ENCODE assay signal across 17 cellular contexts in the genomic region with DNA sequence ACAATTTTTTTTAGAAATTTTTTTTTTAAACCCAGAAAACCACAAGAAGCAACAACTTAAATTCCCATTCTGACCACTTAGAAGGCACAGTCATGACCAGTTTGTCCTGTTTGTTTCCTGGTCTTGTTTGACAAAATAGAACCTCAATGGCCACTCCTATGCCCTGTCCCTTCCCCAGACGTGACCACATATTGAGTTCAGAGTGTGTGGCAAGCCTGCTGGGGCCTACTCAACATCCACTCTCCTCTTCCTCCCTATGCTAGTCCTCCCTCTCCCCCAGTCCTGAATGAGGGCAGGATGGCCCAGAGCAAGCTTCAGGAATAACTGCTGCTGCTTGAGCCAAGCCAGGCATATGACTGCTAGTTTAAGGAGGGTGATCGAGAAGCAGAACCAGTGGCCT.
"Had no signal": no experiment of that assay in that cellular context is flagged by ENCODE, and none has a peak within 500 bp of the region (broad histone marks: within the 10 kb centered on the region; RNA-seq: fewer than 3 reads in every experiment).

No MANE protein-coding gene starts in this region.

- H3K4me3 Mint-ChIP-seq: activated T-cell treated with anti-CD3 and anti-CD28 coated beads, Interleukin-2, amount 50 U/mL, for 72 hours; naive thymus-derived CD4-positive, alpha-beta T cell; stimulated activated naive B cell treated with anti-CD40 and anti-IgM and Interleukin-4, amounts not matched to agents 10 μg/mL and 1 μg/mL and 100 μg/mL, for 72 hours had no signal

- H3K27ac Mint-ChIP-seq: activated T-cell treated with anti-CD3 and anti-CD28 coated beads, Interleukin-2, amount 50 U/mL, for 72 hours; naive thymus-derived CD4-positive, alpha-beta T cell; stimulated activated naive B cell treated with anti-CD40 and anti-IgM and Interleukin-4, amounts not matched to agents 10 μg/mL and 1 μg/mL and 100 μg/mL, for 72 hours had no signal

- H3K27me3 ChIP-seq: ascending aorta, esophagus squamous epithelium, ovary had no signal

- H3K4me3 ChIP-seq: ascending aorta, esophagus squamous epithelium, ovary, thoracic aorta had no signal

- H3K9me3 ChIP-seq: ascending aorta, esophagus squamous epithelium, ovary, thoracic aorta had no signal

- H3K27ac ChIP-seq: ascending aorta, esophagus squamous epithelium, ovary, thoracic aorta had no signal

- H3K36me3 ChIP-seq: ovary, thoracic aorta had no signal

- DNase-seq: activated CD4-positive, alpha-beta T cell treated with anti-CD3 and anti-CD28 coated beads, Interleukin-2, amount 50 U/mL, for 4 hours; activated effector memory CD4-positive, alpha-beta T cell treated with anti-CD3 and anti-CD28 coated beads, Interleukin-2, amount 50 U/mL, for 16 hours; activated naive CD4-positive, alpha-beta T cell treated with anti-CD3 and anti-CD28 coated beads, Interleukin-2, amount 50 U/mL, for 16 hours; activated T-cell treated with anti-CD3 and anti-CD28 coated beads, Interleukin-2, amount 50 U/mL, for 72 hours; cerebellar nuclear complex; effector CD4-positive, alpha-beta T cell; esophagus squamous epithelium; hippocampal formation; left cardiac atrium; naive thymus-derived CD4-positive, alpha-beta T cell; ovary; stimulated activated CD4-positive, alpha-beta T cell treated with anti-CD3 and anti-CD28 coated beads, Interleukin-4, amount 100 ng/mL, for 4 hours; stimulated activated naive B cell treated with anti-CD40 and anti-IgM and Interleukin-4, amounts not matched to agents 10 μg/mL and 1 μg/mL and 100 μg/mL, for 72 hours had no signal

- FAIRE-seq: bronchial epithelial cell, islet of Langerhans had no signal

- H3K27me3 Mint-ChIP-seq: naive thymus-derived CD4-positive, alpha-beta T cell; stimulated activated naive B cell treated with anti-CD40 and anti-IgM and Interleukin-4, amounts not matched to agents 10 μg/mL and 1 μg/mL and 100 μg/mL, for 72 hours had no signal

- H3K4me1 ChIP-seq: ascending aorta, esophagus squamous epithelium had no signal

- H3K9me3 Mint-ChIP-seq: activated T-cell treated with anti-CD3 and anti-CD28 coated beads, Interleukin-2, amount 50 U/mL, for 72 hours; naive thymus-derived CD4-positive, alpha-beta T cell; stimulated activated naive B cell treated with anti-CD40 and anti-IgM and Interleukin-4, amounts not matched to agents 10 μg/mL and 1 μg/mL and 100 μg/mL, for 72 hours had no signal

- H3K4me1 Mint-ChIP-seq: stimulated activated naive B cell treated with anti-CD40 and anti-IgM and Interleukin-4, amounts not matched to agents 10 μg/mL and 1 μg/mL and 100 μg/mL, for 72 hours had no signal
